1 cellular context compared by ENCODE assay signal in the genomic region with DNA sequence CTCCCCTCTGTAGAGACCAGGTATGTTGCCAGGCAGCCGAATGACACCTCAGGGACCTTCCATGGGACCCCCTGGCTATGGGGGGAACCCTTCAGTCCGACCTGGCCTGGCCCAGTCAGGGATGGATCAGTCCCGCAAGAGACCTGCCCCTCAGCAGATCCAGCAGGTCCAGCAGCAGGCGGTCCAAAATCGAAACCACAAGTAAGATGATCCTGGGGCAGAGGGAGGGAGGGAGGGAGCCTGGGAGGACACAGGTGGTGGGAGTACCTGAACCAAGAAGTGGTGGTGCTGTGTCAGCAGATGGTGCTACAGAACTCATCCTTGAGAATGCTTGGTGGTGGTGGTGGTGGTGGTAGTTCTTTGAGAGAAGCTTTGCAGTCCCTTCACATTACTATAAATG.
TF ChIP-seq lines count a peak whose summit lies in the region.

No MANE protein-coding gene starts in this region.

TF ChIP-seq in GM12878, 131 proteins besides CTCF, POLR2A, EP300 and RAD21:
- TF ChIP-seq GABPA (IDR thresholded peaks at IDR 0.05; ENCODE audit: low read depth): no peak
- no peak for TF ChIP-seq FOXM1 (IDR thresholded peaks at IDR 0.05; ENCODE audit: low read depth, low read length)
- TF ChIP-seq HDGF (IDR thresholded peaks at IDR 0.05): no peak
- no peak for TF ChIP-seq TBL1XR1 (IDR thresholded peaks at IDR 0.05; ENCODE audit: low read depth, low read length)
- no peak for TF ChIP-seq RBBP5 (conservative IDR thresholded peaks at IDR 0.05)
- no peak for TF ChIP-seq NR2C1 (IDR thresholded peaks at IDR 0.05)
- TF ChIP-seq SIN3A (IDR thresholded peaks at IDR 0.05; ENCODE audit: low read depth, low read length): no peak
- TF ChIP-seq PML (IDR thresholded peaks at IDR 0.05; ENCODE audit: low read length): no peak
